In the genomic region with DNA sequence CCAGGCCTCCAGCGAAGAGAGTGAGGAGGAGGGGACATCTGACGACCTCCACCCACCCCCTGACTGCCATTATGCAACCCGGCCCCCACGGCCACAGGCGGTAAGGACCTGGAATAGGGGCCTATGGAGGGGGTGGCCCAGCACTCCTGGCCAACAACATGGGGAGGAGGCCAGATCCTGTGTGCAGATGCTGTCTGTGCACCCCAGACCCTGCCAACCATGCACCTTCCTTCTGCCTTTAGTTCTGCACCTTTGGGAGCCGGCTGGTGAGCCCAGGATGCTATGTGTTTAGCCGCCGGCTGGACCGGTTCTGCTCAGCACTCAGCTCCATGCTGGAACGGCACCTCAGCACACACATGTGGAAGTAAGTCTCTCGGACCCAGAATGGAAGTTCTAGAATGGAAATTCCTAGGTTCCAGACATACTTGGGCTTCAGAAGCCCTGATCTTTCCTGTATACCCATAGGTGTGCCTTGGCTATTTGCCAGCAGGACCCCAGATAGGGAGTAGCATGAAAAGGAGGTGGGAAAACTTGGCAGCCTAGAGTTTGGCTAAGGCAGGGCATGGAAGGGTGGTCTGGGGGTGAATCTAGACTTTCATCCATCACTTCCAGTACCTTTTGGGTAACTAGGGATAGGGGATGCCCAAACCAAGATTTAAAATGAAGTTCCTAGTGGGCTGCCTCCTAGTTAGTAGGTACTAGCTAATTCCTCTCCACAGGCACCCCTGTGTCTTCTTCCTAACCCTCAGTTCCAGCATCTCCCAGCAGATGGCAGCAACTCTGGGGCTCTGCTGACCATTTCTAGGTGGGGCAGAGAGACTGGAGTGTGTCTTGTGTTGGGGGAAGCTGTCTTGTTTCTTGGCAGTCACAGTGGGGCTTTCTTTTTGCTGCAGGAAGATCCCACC, we compare ENCODE assay signal across 8 cellular contexts. TPM values are rescaled to one million over a fixed set of nuclear protein-coding genes. Genes with fewer than 3 reads are reported as not detected.
A peak's percentile ranks its signal among the peaks of the same experiment; 100 is the strongest.
DNase-seq lines count a peak whose midpoint lies in the region; ATAC-seq and TF ChIP-seq lines count a peak whose summit lies in the region.

No MANE protein-coding gene starts in this region.

- H3K36me3 ChIP-seq in colonic mucosa = no peaks in the 10 kb centered on the region

- intact Hi-C loops in colonic mucosa (cut with DNase I) (loop anchor here (2.0 kb wide), 1 partner anchor 43 kb away; no protein-coding TSS in a partner anchor), lower leg skin (cut with DNase I; ENCODE audit: low total_unique reads) (no loop called here)

- peak; percentile 76 for TF ChIP-seq CTCF in colonic mucosa (IDR thresholded peaks at IDR 0.05)
- no peak for TF ChIP-seq CTCF in lower leg skin (IDR thresholded peaks at IDR 0.05)

- peaks cover 5% of the 10 kb centered on the region for H3K4me1 ChIP-seq in colonic mucosa

- no peak for TF ChIP-seq POLR2A in lower leg skin (IDR thresholded peaks at IDR 0.05)

- DNase-seq in AG20443 (ENCODE audit: low spot score) (peak; percentile 84), NCI-H2227 treated with DMSO at 0.1 percent for 48 hours (lab: John Stamatoyannopoulos, UW) (peak; percentile 75), colonic mucosa (peak; percentile 79), lower leg skin (ENCODE audit: low spot score in 2 of 2) (peak; percentile 54 to 93)
- peak; percentile 64 to 81 for DNase-seq in activated CD4-positive, alpha-beta T cell treated with anti-CD3 and anti-CD28 coated beads for 4 hours
- peak; percentile 84 for DNase-seq in stimulated activated CD8-positive, alpha-beta memory T cell treated with anti-CD3 and anti-CD28 coated beads, Interleukin-4, amount 100 ng/mL, for 48 hours

- H3K9me3 ChIP-seq in colonic mucosa = no peaks in the 10 kb centered on the region

- no peak overlapping the region for H3K9ac ChIP-seq in colonic mucosa (ENCODE audit: low read depth in 2 of 2, low read length in 2 of 2)

- no peaks in the 10 kb centered on the region for H3K27me3 ChIP-seq in colonic mucosa

- 84 to 91% methylated on average over 11 of the region's 11 CpGs for WGBS in lower leg skin, 2 donors

- no peak overlapping the region for H3K4me3 ChIP-seq in colonic mucosa
- H3K4me3 ChIP-seq in lower leg skin (ENCODE audit: low read depth, poor library complexity, severe bottlenecking) = no peak overlapping the region

- ATAC-seq in GM18867 (IDR thresholded peaks at IDR 0.05; ENCODE audit: unreplicated experiment) (peak; percentile 32), GM21447 (IDR thresholded peaks at IDR 0.05; ENCODE audit: unreplicated experiment) (no peak)

- no peak overlapping the region for H3K27ac ChIP-seq in colonic mucosa

RNA-seq across cellular contexts. Expression of a gene that starts 3.6 kb away (rescaled TPM):
- total RNA-seq in colonic mucosa = 10 to 100 TPM in 1 of 2 donors, 1 to 10 TPM in 1; 8.1 to 12.5 TPM
- 10 to 100 TPM; 11.3 to 22.7 (median 17.8) TPM for total RNA-seq in lower leg skin

RNA-seq across cellular contexts. Expression of a gene that starts 6.6 kb away (rescaled TPM):
- 1 to 10 TPM; 2.3 to 4.0 TPM for total RNA-seq in colonic mucosa
- total RNA-seq in lower leg skin = 1 to 10 TPM; 4.3 to 7.8 (median 4.8) TPM

RNA-seq across cellular contexts. Expression of a gene that starts 19.2 kb away (rescaled TPM):
- 1 to 10 TPM; 2.5 to 3.9 TPM for total RNA-seq in colonic mucosa
- 1 to 10 TPM; 3.9 to 7.9 (median 5.4) TPM for total RNA-seq in lower leg skin

RNA-seq across cellular contexts. Expression of a gene that starts 23.9 kb away (rescaled TPM):
- total RNA-seq in colonic mucosa (under 1 TPM; 0.12 to 0.35 TPM), lower leg skin (1 to 10 TPM in 1 of 4 donors, under 1 TPM in 2, not detected in 1; 0.27 to 1.8 (median 0.38) TPM)

RNA-seq across cellular contexts. Expression of a gene that starts 49.4 kb away (rescaled TPM):
- total RNA-seq in colonic mucosa = not detected
- 1 to 10 TPM in 1 of 4 donors, not detected in 3; 1.0 TPM for total RNA-seq in lower leg skin
